Comparison of ENCODE assay signal across 21 cellular contexts in genomic region chr1:118366296-118366695, GRCh38.
"Had no signal": no experiment of that assay in that cellular context is flagged by ENCODE, and none has a peak within 500 bp of the region (broad histone marks: within the 10 kb centered on the region; RNA-seq: fewer than 3 reads in every experiment).

No MANE protein-coding gene starts in this region.

- H3K4me1 ChIP-seq: body of pancreas, colonic mucosa, sigmoid colon, spleen had no signal

- H3K27me3 Mint-ChIP-seq: activated B cell treated with CpG ODN at 0.5 μM for 24 hours; activated CD4-positive, alpha-beta memory T cell treated with anti-CD3 and anti-CD28 coated beads for 36 hours; activated naive CD8-positive, alpha-beta T cell treated with anti-CD3 and anti-CD28 coated beads for 36 hours; central memory CD8-positive, alpha-beta T cell; natural killer cell treated with Interleukin-12 subunit alpha and Interleukin-12 subunit beta and Interleukin-15 and Interleukin-18, amount 100 ng/mL, for 72 hours; stimulated activated memory B cell treated with anti-CD40 and anti-IgM and Interleukin-4, amounts not matched to agents 10 μg/mL and 1 μg/mL and 100 μg/mL, for 72 hours had no signal

- H3K27ac Mint-ChIP-seq: activated B cell treated with CpG ODN at 0.5 μM for 24 hours; activated CD4-positive, alpha-beta memory T cell treated with anti-CD3 and anti-CD28 coated beads for 36 hours; activated T-helper 1 cell treated with anti-CD3 and anti-CD28 coated beads, Interleukin-12 subunit alpha, Interleukin-12 subunit beta, Interleukin-2, Interleukin-4 antibody, amounts not matched to agents 30 ng/mL and 10 ng/mL and 1 ng/mL, durations not matched to agents 14 hours and 24 hours and 36 hours; endodermal cell; natural killer cell treated with Interleukin-12 subunit alpha and Interleukin-12 subunit beta and Interleukin-15 and Interleukin-18, amount 100 ng/mL, for 72 hours; stimulated activated memory B cell treated with anti-CD40 and anti-IgM and Interleukin-4, amounts not matched to agents 10 μg/mL and 1 μg/mL and 100 μg/mL, for 72 hours had no signal

- H3K27me3 ChIP-seq: body of pancreas, colonic mucosa, sigmoid colon, spleen had no signal

- H3K36me3 ChIP-seq: colonic mucosa, sigmoid colon, spleen, thoracic aorta had no signal

- DNase-seq: activated B cell treated with CpG ODN at 0.5 μM for 24 hours; activated CD4-positive, alpha-beta memory T cell treated with anti-CD3 and anti-CD28 coated beads for 36 hours; activated CD4-positive, alpha-beta T cell treated with anti-CD3 and anti-CD28 coated beads for 4 hours; activated gamma-delta T cell treated with Interleukin-2 at 50 U/mL for 16 hours; activated naive CD8-positive, alpha-beta T cell treated with anti-CD3 and anti-CD28 coated beads for 36 hours; activated T-cell treated with anti-CD3 and anti-CD28 coated beads for 4 hours; amniotic stem cell; body of pancreas; colonic mucosa; endodermal cell; erythroblast; left cardiac atrium; mesendoderm; sigmoid colon; spleen; stimulated activated CD4-positive, alpha-beta T cell treated with anti-CD3 and anti-CD28 coated beads, Interleukin-4, amount 100 ng/mL, for 4 hours had no signal

- H3K9me3 Mint-ChIP-seq: central memory CD8-positive, alpha-beta T cell had no signal

- H3K4me3 Mint-ChIP-seq: activated B cell treated with CpG ODN at 0.5 μM for 24 hours; activated CD4-positive, alpha-beta memory T cell treated with anti-CD3 and anti-CD28 coated beads for 36 hours; activated naive CD8-positive, alpha-beta T cell treated with anti-CD3 and anti-CD28 coated beads for 36 hours; activated T-helper 1 cell treated with anti-CD3 and anti-CD28 coated beads, Interleukin-12 subunit alpha, Interleukin-12 subunit beta, Interleukin-2, Interleukin-4 antibody, amounts not matched to agents 30 ng/mL and 10 ng/mL and 1 ng/mL, durations not matched to agents 14 hours and 24 hours and 36 hours; central memory CD8-positive, alpha-beta T cell; endodermal cell; natural killer cell treated with Interleukin-12 subunit alpha and Interleukin-12 subunit beta and Interleukin-15 and Interleukin-18, amount 100 ng/mL, for 72 hours; stimulated activated memory B cell treated with anti-CD40 and anti-IgM and Interleukin-4, amounts not matched to agents 10 μg/mL and 1 μg/mL and 100 μg/mL, for 72 hours had no signal

- H3K9me3 ChIP-seq: colonic mucosa had no signal

- H3K4me1 Mint-ChIP-seq: activated B cell treated with CpG ODN at 0.5 μM for 24 hours; activated naive CD8-positive, alpha-beta T cell treated with anti-CD3 and anti-CD28 coated beads for 36 hours; central memory CD8-positive, alpha-beta T cell; endodermal cell; stimulated activated memory B cell treated with anti-CD40 and anti-IgM and Interleukin-4, amounts not matched to agents 10 μg/mL and 1 μg/mL and 100 μg/mL, for 72 hours had no signal

- H3K4me3 ChIP-seq: body of pancreas, colonic mucosa, sigmoid colon, spleen, thoracic aorta had no signal

- H3K27ac ChIP-seq: body of pancreas, colonic mucosa, sigmoid colon, spleen, thoracic aorta had no signal

- H3K36me3 Mint-ChIP-seq: activated CD4-positive, alpha-beta memory T cell treated with anti-CD3 and anti-CD28 coated beads for 36 hours; activated naive CD8-positive, alpha-beta T cell treated with anti-CD3 and anti-CD28 coated beads for 36 hours; stimulated activated memory B cell treated with anti-CD40 and anti-IgM and Interleukin-4, amounts not matched to agents 10 μg/mL and 1 μg/mL and 100 μg/mL, for 72 hours had no signal

- ATAC-seq: body of pancreas; left cardiac atrium; natural killer cell treated with Interleukin-12 subunit alpha and Interleukin-12 subunit beta and Interleukin-15 and Interleukin-18, amount 100 ng/mL, for 72 hours; stimulated activated memory B cell treated with anti-CD40 and anti-IgM and Interleukin-4, amounts not matched to agents 10 μg/mL and 1 μg/mL and 100 μg/mL, for 72 hours had no signal
